14 cellular contexts compared by ENCODE assay signal in genomic region chr22:45880732-45881523, GRCh38.
DNase-seq lines count a peak whose midpoint lies in the region; ATAC-seq and TF ChIP-seq lines count a peak whose summit lies in the region.
"Had no signal": no experiment of that assay in that cellular context is flagged by ENCODE, and none has a peak within 500 bp of the region (broad histone marks: within the 10 kb centered on the region; RNA-seq: fewer than 3 reads in every experiment).

No MANE protein-coding gene starts in this region.

- H4K20me1 ChIP-seq in PC-3 (ENCODE audit: low read length), result no peaks in the 10 kb centered on the region

- H3K9me3 Mint-ChIP-seq in endodermal cell, result no peaks in the 10 kb centered on the region
- H3K9me3 Mint-ChIP-seq in Calu3 (ENCODE audit: low read depth, unreplicated experiment), result no peaks in the 10 kb centered on the region
- H3K9me3 Mint-ChIP-seq: naive B cell had no signal

- BruUV-seq in Calu3 (replicated peaks; lab: Mats Ljungman, UMichigan) (no TSS peak), PC-3 (replicated peaks; lab: Mats Ljungman, UMichigan) (no TSS peak)

- DNase-seq in cardiac septum (ENCODE audit: low spot score) (peak; percentile 70), heart right ventricle (no peak), endodermal cell (peak; percentile 52), myocyte (ENCODE audit: low read depth) (peak; percentile 9), aorta (peak; percentile 31 to 62), Calu3 (no peak), PC-3 (no peak)
- DNase-seq: activated naive CD4-positive, alpha-beta T cell; foreskin keratinocyte; KG1; naive B cell; NCI-H446; stimulated activated naive CD8-positive, alpha-beta T cell treated with anti-CD3 and anti-CD28 coated beads, Interleukin-15, Interleukin-2, amounts not matched to agents 100 U/mL and 50 U/mL, for 24 hours had no signal

- H3K9me2 ChIP-seq in PC-3 (replicated peaks; ENCODE audit: low read length), result no peaks in the 10 kb centered on the region

- H3F3A ChIP-seq in PC-3 (ENCODE audit: low read length, unreplicated experiment), result no peaks in the 10 kb centered on the region

- POLR2A ChIA-PET in PC-3 (lab: Charles Lee; ENCODE audit: unreplicated experiment), result no interaction called here

- H2AFZ ChIP-seq in PC-3 (ENCODE audit: low read length), result no peak overlapping the region

- H3K27ac Mint-ChIP-seq in endodermal cell (no peak overlapping the region), Calu3 (ENCODE audit: unreplicated experiment) (no peak overlapping the region)
- H3K27ac Mint-ChIP-seq: naive B cell had no signal

- H3K4me3 ChIP-seq in heart right ventricle, result peak overlapping the region in 5 of 10 donors; percentile 2 to 26 (median 12)
- H3K4me3 ChIP-seq in endodermal cell (ENCODE audit: low read length), result no peak overlapping the region
- H3K4me3 ChIP-seq in aorta (ENCODE audit: low read length in 2 of 2), result no peak overlapping the region
- H3K4me3 ChIP-seq in PC-3 (ENCODE audit: low read length), result no peak overlapping the region

- WGBS in heart right ventricle, 2 donors, result 26 to 37% methylated on average over 47 of the region's 47 CpGs
- 46 to 59% methylated on average over 28 to 47 of the region's 47 CpGs for WGBS in endodermal cell (ENCODE audit: insufficient coverage in 1 of 2, insufficient read length in 1 of 2), 2 experiments
- 39 to 42% methylated on average over 47 of the region's 47 CpGs for WGBS in aorta, 2 donors

- H3K4me1 ChIP-seq in heart right ventricle, result peaks cover 0 to 55% (median 32%) of the 10 kb centered on the region in 9 donors
- no peaks in the 10 kb centered on the region for H3K4me1 ChIP-seq in endodermal cell (ENCODE audit: control insufficient read depth, insufficient read depth, low read length)
- no peaks in the 10 kb centered on the region for H3K4me1 ChIP-seq in aorta (ENCODE audit: control insufficient read depth in 1 of 2, insufficient read depth in 2 of 2, low read length in 2 of 2)
- no peaks in the 10 kb centered on the region for H3K4me1 ChIP-seq in PC-3 (ENCODE audit: insufficient read depth, low read length)
- H3K4me1 ChIP-seq: foreskin keratinocyte had no signal

- ATAC-seq in heart right ventricle (no peak), aorta (ENCODE audit: low FRiP score) (no peak), PC-3 (no peak)
- ATAC-seq in activated CD4-positive, CD25-positive, alpha-beta regulatory T cell treated with anti-CD3 and anti-CD28 coated beads, Interleukin-2, amount 50 U/mL, for 24 hours, result no peak
- ATAC-seq: foreskin keratinocyte; stimulated activated naive CD8-positive, alpha-beta T cell treated with anti-CD3 and anti-CD28 coated beads, Interleukin-15, Interleukin-2, amounts not matched to agents 100 U/mL and 50 U/mL, for 24 hours had no signal

- H3K9ac ChIP-seq in endodermal cell (ENCODE audit: extremely low read depth, low read length, poor library complexity, severe bottlenecking) (no peak overlapping the region), PC-3 (ENCODE audit: low read length) (no peak overlapping the region)

- intact Hi-C loops in cardiac septum (cut with DNase I), result no loop called here
- intact Hi-C loops in heart right ventricle (cut with DNase I), result no loop called here
- intact Hi-C loops in aorta (cut with DNase I), result loop anchor here in 1 of 2 donors (5.0 kb wide), 1 partner anchor 76 kb away; no protein-coding TSS in a partner anchor
- intact Hi-C loops in Calu3 (cut with micrococcal nuclease; ENCODE audit: unreplicated experiment), result no loop called here
- intact Hi-C loops in PC-3 (cut with micrococcal nuclease), result no loop called here

- no peaks in the 10 kb centered on the region for H3K36me3 Mint-ChIP-seq in endodermal cell (ENCODE audit: low read depth)
- peaks cover 4% of the 10 kb centered on the region for H3K36me3 Mint-ChIP-seq in Calu3 (ENCODE audit: insufficient read depth, unreplicated experiment)
- H3K36me3 Mint-ChIP-seq: naive B cell had no signal

- CTCF ChIA-PET in Calu3 (lab: Charles Lee) (no interaction called here), PC-3 (lab: Charles Lee) (no interaction called here)

- peaks cover 2% of the 10 kb centered on the region for H3K27me3 Mint-ChIP-seq in endodermal cell (ENCODE audit: insufficient read depth)
- H3K27me3 Mint-ChIP-seq in Calu3 (ENCODE audit: unreplicated experiment), result peaks cover 22% of the 10 kb centered on the region

- H3K36me3 ChIP-seq in heart right ventricle, result no peaks in the 10 kb centered on the region
- H3K36me3 ChIP-seq in endodermal cell (ENCODE audit: control insufficient read depth, insufficient read depth, low read length), result no peaks in the 10 kb centered on the region
- H3K36me3 ChIP-seq in aorta (ENCODE audit: control insufficient read depth in 1 of 2, insufficient read depth in 2 of 2, low read length in 1 of 2), result no peaks in the 10 kb centered on the region
- H3K36me3 ChIP-seq in PC-3 (ENCODE audit: low read depth, low read length), result no peaks in the 10 kb centered on the region

- no peaks in the 10 kb centered on the region for H3K79me2 ChIP-seq in PC-3 (ENCODE audit: low read length)

- H3K27me3 ChIP-seq in heart right ventricle, result peaks cover 5 to 75% (median 66%) of the 10 kb centered on the region in 7 donors
- peaks cover 19% of the 10 kb centered on the region for H3K27me3 ChIP-seq in endodermal cell (ENCODE audit: control insufficient read depth, insufficient read depth, low read length, poor library complexity, severe bottlenecking)
- no peaks in the 10 kb centered on the region for H3K27me3 ChIP-seq in aorta (ENCODE audit: control insufficient read depth in 1 of 2, insufficient read depth in 2 of 2, low read length in 1 of 2)
- no peaks in the 10 kb centered on the region for H3K27me3 ChIP-seq in PC-3 (ENCODE audit: low read length)

- TF ChIP-seq CTCF in heart right ventricle (IDR thresholded peaks at IDR 0.05) (no peak), endodermal cell (conservative IDR thresholded peaks at IDR 0.05) (no peak), Calu3 (IDR thresholded peaks at IDR 0.05; ENCODE audit: unreplicated experiment) (no peak), PC-3 (conservative IDR thresholded peaks at IDR 0.05; ENCODE audit: low read depth, low read length) (no peak)

- H3K9me3 ChIP-seq in heart right ventricle (no peaks in the 10 kb centered on the region), endodermal cell (ENCODE audit: control insufficient read depth, low read length) (no peaks in the 10 kb centered on the region), aorta (ENCODE audit: control insufficient read depth, low read length) (no peaks in the 10 kb centered on the region), PC-3 (ENCODE audit: low read length) (no peaks in the 10 kb centered on the region)

- H3K27ac ChIP-seq in heart right ventricle (no peak overlapping the region), endodermal cell (ENCODE audit: low read depth, low read length) (peak overlapping the region; percentile 87), aorta (ENCODE audit: low read depth in 1 of 2, low read length in 2 of 2) (no peak overlapping the region), PC-3 (ENCODE audit: low read length) (no peak overlapping the region)
- H3K27ac ChIP-seq: foreskin keratinocyte had no signal

- H3K4me2 ChIP-seq in PC-3 (ENCODE audit: low read length), result no peak overlapping the region

- H3K4me3 Mint-ChIP-seq in endodermal cell (no peak overlapping the region), Calu3 (ENCODE audit: low read depth, unreplicated experiment) (no peak overlapping the region)
- H3K4me3 Mint-ChIP-seq: naive B cell had no signal

- peaks cover 10% of the 10 kb centered on the region for H3K4me1 Mint-ChIP-seq in endodermal cell
- no peaks in the 10 kb centered on the region for H3K4me1 Mint-ChIP-seq in Calu3 (ENCODE audit: low read depth, unreplicated experiment)

Comparison
In these comparisons a context has a peak if more than half of its experiments do, and no peak if none do; other contexts are left out.
1. DNase-seq: peak in cardiac septum (single experiment), endodermal cell (single experiment), myocyte (single experiment) and aorta (2 of 2); none in heart right ventricle (0 of 2), Calu3 (single experiment) and PC-3 (single experiment).